30 cellular contexts compared by ENCODE assay signal in the genomic region with DNA sequence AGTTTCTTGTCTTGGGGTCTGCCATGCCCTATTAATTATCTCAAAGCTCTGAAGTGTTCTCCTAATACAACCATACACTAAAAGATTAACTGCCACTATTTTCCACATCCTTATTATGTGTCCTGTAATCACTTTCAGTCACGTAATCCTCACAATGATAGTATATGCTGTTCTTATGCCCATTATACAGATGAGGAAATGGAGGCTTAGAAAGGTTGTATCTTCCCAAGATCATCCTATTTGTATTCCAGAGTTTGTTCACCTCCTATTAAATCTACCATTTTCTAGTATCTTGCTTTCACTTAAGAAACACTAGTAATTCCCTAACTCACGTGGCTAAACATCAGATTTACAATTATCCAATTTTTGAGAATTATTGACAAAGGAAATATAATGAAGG. TPM values are rescaled to one million over a fixed set of nuclear protein-coding genes. Genes with fewer than 3 reads are reported as not detected.
"Had no signal": no experiment of that assay in that cellular context is flagged by ENCODE, and none has a peak within 500 bp of the region (broad histone marks: within the 10 kb centered on the region; RNA-seq: fewer than 3 reads in every experiment).

No MANE protein-coding gene starts in this region.

- ATAC-seq: activated CD8-positive, alpha-beta memory T cell treated with anti-CD3 and anti-CD28 coated beads, Interleukin-2, amount 10 ng/mL, durations not matched to agents 7 days and 5 days; activated naive CD4-positive, alpha-beta T cell treated with anti-CD3 and anti-CD28 coated beads, Interleukin-2, amount 50 U/mL, for 72 hours; PC-3; Right ventricle myocardium inferior had no signal

- H3K27me3 ChIP-seq: adrenal gland had no signal

- DNase-seq: activated CD4-positive, alpha-beta memory T cell treated with anti-CD3 and anti-CD28 coated beads, Interleukin-2, amount 10 ng/mL, durations not matched to agents 7 days and 5 days; activated CD4-positive, alpha-beta T cell treated with anti-CD3 and anti-CD28 coated beads for 1 hour; activated CD4-positive, alpha-beta T cell treated with anti-CD3 and anti-CD28 coated beads for 48 hours; activated CD4-positive, CD25-positive, alpha-beta regulatory T cell; activated CD8-positive, alpha-beta memory T cell treated with anti-CD3 and anti-CD28 coated beads for 24 hours; activated CD8-positive, alpha-beta memory T cell treated with anti-CD3 and anti-CD28 coated beads, Interleukin-2, amount 10 ng/mL, durations not matched to agents 7 days and 5 days; activated CD8-positive, alpha-beta memory T cell treated with anti-CD3 and anti-CD28 coated beads, Interleukin-2, amount 50 U/mL, for 48 hours; activated effector memory CD4-positive, alpha-beta T cell treated with Interleukin-2 at 50 U/mL for 16 hours; activated naive CD4-positive, alpha-beta T cell; activated T-cell treated with anti-CD3 and anti-CD28 coated beads, Interleukin-2, amount 50 U/mL, for 48 hours; caudate nucleus; cerebellar nuclear complex; NCI-H187 treated with DMSO at 0.1 percent for 48 hours; NCI-H2081 treated with DMSO at 0.1 percent for 48 hours; NCI-H510A; NCI-H748 treated with DMSO at 0.1 percent for 48 hours; NK-92 treated with Interleukin-12 subunit alpha and Interleukin-12 subunit beta, amount 100 ng/mL, for 24 hours; PC-3; SW 1271; T-helper 1 cell; T-helper 2 cell; T-helper 9 cell; WERI-Rb-1 had no signal

- H3K4me3 ChIP-seq: adrenal gland had no signal

- H3K9me3 ChIP-seq: adrenal gland had no signal

- H3K36me3 ChIP-seq: adrenal gland, WERI-Rb-1 had no signal

- FAIRE-seq: astrocyte, bronchial epithelial cell, RCC 7860 had no signal

- H3K27ac ChIP-seq: RWPE1, WERI-Rb-1 had no signal

RNA-seq across cellular contexts. Expression of gene ARHGEF28, which starts 2.9 kb away (rescaled TPM):
- total RNA-seq: activated CD4-positive, alpha-beta memory T cell treated with anti-CD3 and anti-CD28 coated beads, Interleukin-2, amount 10 ng/mL, durations not matched to agents 7 days and 5 days; activated CD8-positive, alpha-beta memory T cell treated with anti-CD3 and anti-CD28 coated beads, Interleukin-2, amount 10 ng/mL, durations not matched to agents 7 days and 5 days had no signal
